11 cellular contexts compared by ENCODE assay signal in genomic region chr15:99306694-99307338, GRCh38. TPM values are rescaled to one million over a fixed set of nuclear protein-coding genes. Genes with fewer than 3 reads are reported as not detected.
DNase-seq lines count a peak whose midpoint lies in the region; ATAC-seq and TF ChIP-seq lines count a peak whose summit lies in the region.
"Had no signal": no experiment of that assay in that cellular context is flagged by ENCODE, and none has a peak within 500 bp of the region (broad histone marks: within the 10 kb centered on the region; RNA-seq: fewer than 3 reads in every experiment).

No MANE protein-coding gene starts in this region.

- TF ChIP-seq CTCF in epithelial cell of esophagus (IDR thresholded peaks at IDR 0.05; ENCODE audit: insufficient read depth, low read depth, low read length, missing control alignments), result no peak
- no peak for TF ChIP-seq CTCF in osteocyte (IDR thresholded peaks at IDR 0.05)

- peaks cover 39% of the 10 kb centered on the region for H3K4me1 Mint-ChIP-seq in osteocyte (ENCODE audit: unreplicated experiment)
- H3K4me1 Mint-ChIP-seq: T-cell had no signal

- H3K4me3 Mint-ChIP-seq in osteocyte (ENCODE audit: unreplicated experiment), result peak overlapping the region; percentile 8
- H3K4me3 Mint-ChIP-seq: T-cell had no signal

- no peak for ATAC-seq in HG03439 (IDR thresholded peaks at IDR 0.05; ENCODE audit: unreplicated experiment)
- ATAC-seq: T-cell had no signal

- H3K36me3 Mint-ChIP-seq in osteocyte (ENCODE audit: unreplicated experiment), result no peaks in the 10 kb centered on the region

- no peak overlapping the region for H3K4me3 ChIP-seq in epithelial cell of esophagus (ENCODE audit: low read length)
- H3K4me3 ChIP-seq: spleen, vagina had no signal

- peak; percentile 86 for DNase-seq in DMS79 (lab: John Stamatoyannopoulos, UW)
- peak; percentile 9 for DNase-seq in NCI-H510A treated with DMSO at 0.1 percent for 48 hours (lab: John Stamatoyannopoulos, UW)
- peak; percentile 25 for DNase-seq in epithelial cell of esophagus (ENCODE audit: low read depth)
- no peak for DNase-seq in osteocyte (ENCODE audit: extremely low spot score, unreplicated experiment)
- DNase-seq in GM19238 (ENCODE audit: insufficient read length, low spot score), result no peak
- DNase-seq in AG20443 (ENCODE audit: low spot score), result no peak
- no peak for DNase-seq in T-helper 9 cell
- DNase-seq: spleen, T-cell had no signal

- peak overlapping the region; percentile 69 for H3K27ac Mint-ChIP-seq in osteocyte (ENCODE audit: unreplicated experiment)
- H3K27ac Mint-ChIP-seq: T-cell had no signal

- no peaks in the 10 kb centered on the region for H3K9me3 Mint-ChIP-seq in osteocyte (ENCODE audit: unreplicated experiment)
- H3K9me3 Mint-ChIP-seq: T-cell had no signal

- H3K27me3 Mint-ChIP-seq in osteocyte (ENCODE audit: unreplicated experiment), result no peaks in the 10 kb centered on the region
- H3K27me3 Mint-ChIP-seq: T-cell had no signal

RNA-seq across cellular contexts. Expression of gene LRRC28, which starts 55.5 kb away (rescaled TPM):
- 27.4 and 27.6 TPM in 2 replicates for total RNA-seq in osteocyte

RNA-seq across cellular contexts. Expression of gene TTC23, which starts 57.4 kb away (rescaled TPM):
- total RNA-seq in osteocyte, result 23.1 and 23.5 TPM in 2 replicates

Comparison
In these comparisons a context has a peak if more than half of its experiments do, and no peak if none do; other contexts are left out.
1. DNase-seq: peak in DMS79 (single experiment), NCI-H510A treated with DMSO at 0.1 percent for 48 hours (single experiment) and epithelial cell of esophagus (single experiment); none in osteocyte (single experiment), GM19238 (single experiment), AG20443 (single experiment) and T-helper 9 cell (single experiment).